ENCODE assay signal across 8 cellular contexts in genomic region chr1:8463144-8463927, GRCh38.
DNase-seq lines count a peak whose midpoint lies in the region; ATAC-seq and TF ChIP-seq lines count a peak whose summit lies in the region.

No MANE protein-coding gene starts in this region.

- ATAC-seq in mucosa of descending colon = peak; percentile 81
- no peak for ATAC-seq in HG03469 (IDR thresholded peaks at IDR 0.05; ENCODE audit: unreplicated experiment)
- ATAC-seq in GM21526 (IDR thresholded peaks at IDR 0.05; ENCODE audit: low FRiP score, unreplicated experiment) = no peak
- ATAC-seq in HG03175 (IDR thresholded peaks at IDR 0.05; ENCODE audit: unreplicated experiment) = no peak

- H3K4me1 ChIP-seq in mucosa of descending colon (ENCODE audit: low read depth) (peaks cover 27% of the 10 kb centered on the region), vagina (peaks cover 63% of the 10 kb centered on the region)

- TF ChIP-seq CTCF in mucosa of descending colon (IDR thresholded peaks at IDR 0.05) (no peak), vagina (IDR thresholded peaks at IDR 0.05) (no peak)

- peak overlapping the region; percentile 77 for H3K27ac ChIP-seq in vagina

- H3K4me3 ChIP-seq in mucosa of descending colon = no peak overlapping the region
- no peak overlapping the region for H3K4me3 ChIP-seq in vagina

- intact Hi-C loops in mucosa of descending colon (cut with DNase I, micrococcal nuclease) = no loop called here
- intact Hi-C loops in vagina (cut with DNase I) = no loop called here

- H3K9me3 ChIP-seq in mucosa of descending colon (no peaks in the 10 kb centered on the region), vagina (no peaks in the 10 kb centered on the region)

- no peaks in the 10 kb centered on the region for H3K27me3 ChIP-seq in vagina

- H3K36me3 ChIP-seq in mucosa of descending colon (ENCODE audit: low read depth) (no peaks in the 10 kb centered on the region), vagina (no peaks in the 10 kb centered on the region)

- no peak for TF ChIP-seq POLR2A in vagina (IDR thresholded peaks at IDR 0.05)

- DNase-seq in G401 (ENCODE audit: low spot score) (peak; percentile 65), NCI-H510A treated with DMSO at 0.1 percent for 48 hours (lab: John Stamatoyannopoulos, UW) (peak; percentile 97), dermis microvascular lymphatic vessel endothelial cell (ENCODE audit: low read depth in 2 of 2) (peak; percentile 9 to 74), mucosa of descending colon (peak in 1 of 3 donors; percentile 62), vagina (ENCODE audit: extremely low spot score in 2 of 2) (no peak)

- in situ Hi-C loops in G401 (cut with HindIII; ENCODE audit: low sequenced_read_pairs) = no loop called here

Comparison
In these comparisons a context has a peak if more than half of its experiments do, and no peak if none do; other contexts are left out.
1. DNase-seq: peak in G401 (single experiment), NCI-H510A treated with DMSO at 0.1 percent for 48 hours (single experiment) and dermis microvascular lymphatic vessel endothelial cell (2 of 2); none in vagina (0 of 2).